31 cellular contexts compared by ENCODE assay signal in the genomic region with DNA sequence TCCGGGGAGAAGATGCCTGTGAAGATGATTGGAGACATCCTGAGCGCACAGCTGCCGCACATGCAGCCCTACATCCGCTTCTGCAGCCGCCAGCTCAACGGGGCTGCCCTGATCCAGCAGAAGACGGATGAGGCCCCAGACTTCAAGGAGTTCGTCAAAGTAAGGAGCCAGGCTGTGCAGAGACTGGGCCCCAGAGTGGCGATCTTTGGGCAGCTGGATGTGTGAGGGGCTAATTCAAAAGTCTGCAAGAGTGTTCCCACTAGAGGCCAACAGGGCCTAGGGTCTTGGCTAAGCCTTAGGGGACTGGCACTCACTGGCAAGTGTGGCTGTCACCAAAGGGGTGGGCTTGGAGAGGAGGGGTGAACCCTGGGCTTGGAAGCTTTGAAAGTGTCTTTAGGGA.
"Had no signal": no experiment of that assay in that cellular context is flagged by ENCODE, and none has a peak within 500 bp of the region (broad histone marks: within the 10 kb centered on the region; RNA-seq: fewer than 3 reads in every experiment).

No MANE protein-coding gene starts in this region.

- H3K4me3 Mint-ChIP-seq: activated B cell treated with CpG ODN at 0.5 μM for 24 hours; activated CD4-positive, alpha-beta memory T cell treated with anti-CD3 and anti-CD28 coated beads, Interleukin-2, amount 10 ng/mL, durations not matched to agents 7 days and 5 days; activated CD4-positive, alpha-beta T cell treated with anti-CD3 and anti-CD28 coated beads, Interleukin-2, amount 10 ng/mL, durations not matched to agents 7 days and 5 days; activated naive CD4-positive, alpha-beta T cell treated with anti-CD3 and anti-CD28 coated beads, Interleukin-2, amount 10 ng/mL, durations not matched to agents 7 days and 5 days; activated naive CD8-positive, alpha-beta T cell treated with anti-CD3 and anti-CD28 coated beads, Interleukin-2, amount 10 ng/mL, durations not matched to agents 7 days and 5 days; activated T-cell treated with anti-CD3 and anti-CD28 coated beads, Interleukin-2, amount 50 U/mL, for 24 hours; activated T-cell treated with anti-CD3 and anti-CD28 coated beads, Interleukin-2, amount 50 U/mL, for 72 hours; T-cell; T-helper 1 cell treated with Interleukin-12 subunit alpha and Interleukin-12 subunit beta and Interleukin-4 antibody, amounts not matched to agents 30 μg/mL and 1 μg/mL, for 36 hours; T-helper 2 cell treated with Interferon-gamma antibody and Interleukin-4, amounts not matched to agents 5 μg/mL and 100 μg/mL, for 36 hours had no signal

- H3K4me1 ChIP-seq: ascending aorta, colonic mucosa, esophagus squamous epithelium, gastroesophageal sphincter, heart right ventricle had no signal

- H3K27me3 Mint-ChIP-seq: activated CD4-positive, alpha-beta T cell treated with anti-CD3 and anti-CD28 coated beads, Interleukin-2, amount 10 ng/mL, durations not matched to agents 7 days and 5 days; activated naive CD8-positive, alpha-beta T cell treated with anti-CD3 and anti-CD28 coated beads, Interleukin-2, amount 10 ng/mL, durations not matched to agents 7 days and 5 days had no signal

- DNase-seq: activated B cell treated with CpG ODN at 0.5 μM for 24 hours; activated CD4-positive, alpha-beta memory T cell treated with anti-CD3 and anti-CD28 coated beads, Interleukin-2, amount 10 ng/mL, durations not matched to agents 7 days and 5 days; activated CD4-positive, alpha-beta T cell treated with anti-CD3 and anti-CD28 coated beads for 4 hours; activated CD4-positive, alpha-beta T cell treated with anti-CD3 and anti-CD28 coated beads, Interleukin-2, amount 10 ng/mL, durations not matched to agents 7 days and 5 days; activated CD4-positive, alpha-beta T cell treated with anti-CD3 and anti-CD28 coated beads, Interleukin-2, amount 50 U/mL, for 4 hours; activated CD4-positive, CD25-positive, alpha-beta regulatory T cell treated with anti-CD3 and anti-CD28 coated beads, Interleukin-2, amount 50 U/mL, for 72 hours; activated CD8-positive, alpha-beta memory T cell treated with anti-CD3 and anti-CD28 coated beads, Interleukin-2, amount 50 U/mL, for 48 hours; activated gamma-delta T cell; activated naive CD4-positive, alpha-beta T cell; activated naive CD4-positive, alpha-beta T cell treated with anti-CD3 and anti-CD28 coated beads, Interleukin-2, amount 10 ng/mL, durations not matched to agents 7 days and 5 days; activated naive CD8-positive, alpha-beta T cell treated with anti-CD3 and anti-CD28 coated beads, Interleukin-2, amount 10 ng/mL, durations not matched to agents 7 days and 5 days; activated T-cell treated with anti-CD3 and anti-CD28 coated beads for 4 hours; activated T-cell treated with anti-CD3 and anti-CD28 coated beads, Interleukin-2, amount 50 U/mL, for 24 hours; activated T-cell treated with anti-CD3 and anti-CD28 coated beads, Interleukin-2, amount 50 U/mL, for 72 hours; caudate nucleus; colonic mucosa; effector CD8-positive, alpha-beta T cell; esophagus squamous epithelium; foreskin melanocyte; heart right ventricle; T-cell; T1000; WERI-Rb-1 had no signal

- H3K27ac Mint-ChIP-seq: activated B cell treated with CpG ODN at 0.5 μM for 24 hours; activated CD4-positive, alpha-beta memory T cell treated with anti-CD3 and anti-CD28 coated beads, Interleukin-2, amount 10 ng/mL, durations not matched to agents 7 days and 5 days; activated CD4-positive, alpha-beta T cell treated with anti-CD3 and anti-CD28 coated beads, Interleukin-2, amount 10 ng/mL, durations not matched to agents 7 days and 5 days; activated naive CD4-positive, alpha-beta T cell treated with anti-CD3 and anti-CD28 coated beads, Interleukin-2, amount 10 ng/mL, durations not matched to agents 7 days and 5 days; activated naive CD8-positive, alpha-beta T cell treated with anti-CD3 and anti-CD28 coated beads, Interleukin-2, amount 10 ng/mL, durations not matched to agents 7 days and 5 days; activated T-cell treated with anti-CD3 and anti-CD28 coated beads, Interleukin-2, amount 50 U/mL, for 24 hours; activated T-cell treated with anti-CD3 and anti-CD28 coated beads, Interleukin-2, amount 50 U/mL, for 72 hours; T-cell; T-helper 1 cell treated with Interleukin-12 subunit alpha and Interleukin-12 subunit beta and Interleukin-4 antibody, amounts not matched to agents 30 μg/mL and 1 μg/mL, for 36 hours; T-helper 2 cell treated with Interferon-gamma antibody and Interleukin-4, amounts not matched to agents 5 μg/mL and 100 μg/mL, for 36 hours had no signal

- FAIRE-seq: endometrium, endothelial cell of umbilical vein had no signal

- H3K4me3 ChIP-seq: ascending aorta, colonic mucosa, esophagus squamous epithelium, gastroesophageal sphincter, heart right ventricle had no signal

- H3K4me1 Mint-ChIP-seq: activated B cell treated with CpG ODN at 0.5 μM for 24 hours; activated CD4-positive, alpha-beta memory T cell treated with anti-CD3 and anti-CD28 coated beads, Interleukin-2, amount 10 ng/mL, durations not matched to agents 7 days and 5 days; activated naive CD4-positive, alpha-beta T cell treated with anti-CD3 and anti-CD28 coated beads, Interleukin-2, amount 10 ng/mL, durations not matched to agents 7 days and 5 days had no signal

- H3K36me3 ChIP-seq: ascending aorta, colonic mucosa, esophagus squamous epithelium, gastroesophageal sphincter, heart right ventricle, WERI-Rb-1 had no signal

- H3K9me3 ChIP-seq: ascending aorta, colonic mucosa, esophagus squamous epithelium, gastroesophageal sphincter, heart right ventricle had no signal

- H3K27me3 ChIP-seq: ascending aorta, colonic mucosa, esophagus squamous epithelium, gastroesophageal sphincter, heart right ventricle had no signal

- H3K36me3 Mint-ChIP-seq: activated naive CD4-positive, alpha-beta T cell treated with anti-CD3 and anti-CD28 coated beads, Interleukin-2, amount 10 ng/mL, durations not matched to agents 7 days and 5 days; activated naive CD4-positive, alpha-beta T cell treated with anti-CD3 and anti-CD28 coated beads, Interleukin-2, amount 50 U/mL, for 72 hours; activated naive CD8-positive, alpha-beta T cell treated with anti-CD3 and anti-CD28 coated beads, Interleukin-2, amount 10 ng/mL, durations not matched to agents 7 days and 5 days; T-cell had no signal

- ATAC-seq: activated naive CD4-positive, alpha-beta T cell treated with anti-CD3 and anti-CD28 coated beads, Interleukin-2, amount 50 U/mL, for 72 hours; activated T-cell treated with anti-CD3 and anti-CD28 coated beads, Interleukin-2, amount 50 U/mL, for 72 hours; gastroesophageal sphincter; T-cell had no signal

- H3K27ac ChIP-seq: ascending aorta, colonic mucosa, epithelial cell of prostate, esophagus squamous epithelium, gastroesophageal sphincter, heart right ventricle, WERI-Rb-1 had no signal
